ENCODE assay signal across 10 cellular contexts in genomic region chr1:243595527-243596206, GRCh38.
DNase-seq lines count a peak whose midpoint lies in the region; ATAC-seq and TF ChIP-seq lines count a peak whose summit lies in the region.
"Had no signal": no experiment of that assay in that cellular context is flagged by ENCODE, and none has a peak within 500 bp of the region (broad histone marks: within the 10 kb centered on the region; RNA-seq: fewer than 3 reads in every experiment).

No MANE protein-coding gene starts in this region.

- no peaks in the 10 kb centered on the region for H3K9me3 ChIP-seq in CD8-positive, alpha-beta T cell (ENCODE audit: low read length)
- H3K9me3 ChIP-seq in SK-N-SH (no peaks in the 10 kb centered on the region), fibroblast of lung (ENCODE audit: control insufficient read depth, insufficient read depth, low read depth, low read length) (no peaks in the 10 kb centered on the region), suprapubic skin (no peaks in the 10 kb centered on the region)

- CTCF ChIA-PET in CD8-positive, alpha-beta T cell (lab: Charles Lee), result no interaction called here
- CTCF ChIA-PET in SK-N-SH (lab: Yijun Ruan, JAX), result no interaction called here

- H2AFZ ChIP-seq in SK-N-SH (ENCODE audit: low read depth) (no peak overlapping the region), fibroblast of lung (ENCODE audit: low read length) (no peak overlapping the region)

- TF ChIP-seq CTCF in CD8-positive, alpha-beta T cell (IDR thresholded peaks at IDR 0.05), result no peak
- TF ChIP-seq CTCF in SK-N-SH (IDR thresholded peaks at IDR 0.05) (no peak), fibroblast of lung (conservative IDR thresholded peaks at IDR 0.05 in 1 of 2, IDR thresholded peaks at IDR 0.05 in 1 of 2; ENCODE audit: low read depth in 1 of 2, low read length in 2 of 2) (no peak), suprapubic skin (IDR thresholded peaks at IDR 0.05) (no peak)

- H3K4me3 ChIP-seq in CD8-positive, alpha-beta T cell (ENCODE audit: low read depth, low read length), result no peak overlapping the region
- H3K4me3 ChIP-seq in SK-N-SH (ENCODE audit: low read depth in 2 of 2, low read length in 1 of 2), result no peak overlapping the region
- H3K4me3 ChIP-seq in fibroblast of lung (replicated peaks in 1 of 4; ENCODE audit: control extremely low read depth in 1 of 4, insufficient read depth in 1 of 4, low read depth in 3 of 4, low read length in 4 of 4), result no peak overlapping the region
- H3K4me3 ChIP-seq in suprapubic skin, result no peak overlapping the region

- WGBS in SK-N-SH (ENCODE audit: low lambda C conversion rate), result 91% methylated on average over 7 of the region's 7 CpGs
- WGBS in suprapubic skin, result 86% methylated on average over 7 of the region's 7 CpGs

- TF ChIP-seq EP300 in SK-N-SH (IDR thresholded peaks at IDR 0.05; ENCODE audit: borderline replicate concordance in 1 of 2, low read depth in 1 of 2, low read length in 1 of 2) (no peak), suprapubic skin (IDR thresholded peaks at IDR 0.05) (no peak)

- DNase-seq in CD8-positive, alpha-beta T cell, result peak in 1 of 7 experiments; percentile 27
- no peak for DNase-seq in SK-N-SH
- peak; percentile 57 to 76 for DNase-seq in fibroblast of lung (ENCODE audit: low read depth in 2 of 2)
- no peak for DNase-seq in suprapubic skin (ENCODE audit: low spot score in 2 of 2)
- DNase-seq in MV-4-11 (lab: John Stamatoyannopoulos, UW), result no peak
- DNase-seq in NCI-H146 (lab: John Stamatoyannopoulos, UW), result no peak
- DNase-seq in iPS-NIHi11 (ENCODE audit: low spot score), result no peak
- DNase-seq: NCI-H526 had no signal

- H3K36me3 ChIP-seq in CD8-positive, alpha-beta T cell (ENCODE audit: insufficient read depth, low read length), result no peaks in the 10 kb centered on the region
- H3K36me3 ChIP-seq in SK-N-SH (replicated peaks in 1 of 2; ENCODE audit: control insufficient read depth in 1 of 2, insufficient read depth in 2 of 2, low read length in 1 of 2) (peaks cover 2 to 25% of the 10 kb centered on the region in 2 experiments), fibroblast of lung (ENCODE audit: control insufficient read depth, insufficient read depth, low read length) (no peaks in the 10 kb centered on the region), suprapubic skin (no peaks in the 10 kb centered on the region)

- POLR2A ChIA-PET in CD8-positive, alpha-beta T cell (lab: Charles Lee), result no interaction called here
- POLR2A ChIA-PET in SK-N-SH (lab: Yijun Ruan, JAX), result no interaction called here

- no peaks in the 10 kb centered on the region for H4K20me1 ChIP-seq in SK-N-SH (ENCODE audit: insufficient read depth)
- no peaks in the 10 kb centered on the region for H4K20me1 ChIP-seq in fibroblast of lung (ENCODE audit: control insufficient read depth, extremely low read depth, insufficient read depth, low read length)

- H3K27ac Mint-ChIP-seq in CD8-positive, alpha-beta T cell, result peak overlapping the region; percentile 84
- H3K27ac Mint-ChIP-seq: type B pancreatic cell had no signal

- TF ChIP-seq RAD21 in SK-N-SH (IDR thresholded peaks at IDR 0.05; ENCODE audit: low read length), result no peak

- H3K4me1 ChIP-seq in CD8-positive, alpha-beta T cell (ENCODE audit: insufficient read depth, low read length), result peaks cover 13% of the 10 kb centered on the region
- H3K4me1 ChIP-seq in SK-N-SH (ENCODE audit: control insufficient read depth in 1 of 2, insufficient read depth in 2 of 2, low read depth in 1 of 2, low read length in 1 of 2) (peaks cover 7 to 10% of the 10 kb centered on the region in 2 experiments; a peak in 3 of 4 replicates), fibroblast of lung (ENCODE audit: control insufficient read depth, extremely low read depth, insufficient read depth, low read length) (peaks cover 4% of the 10 kb centered on the region), suprapubic skin (no peaks in the 10 kb centered on the region)

- H3K4me2 ChIP-seq in SK-N-SH, result 0 out of 2 replicates have a peak overlapping the region, but pooled peaks have one; percentile 26
- H3K4me2 ChIP-seq in fibroblast of lung (ENCODE audit: extremely low read depth, insufficient read depth, low read length), result no peak overlapping the region

- H3K79me2 ChIP-seq in SK-N-SH (ENCODE audit: insufficient read depth), result peaks cover 12% of the 10 kb centered on the region; the same call in 1 of the 2 replicates
- H3K79me2 ChIP-seq in fibroblast of lung (ENCODE audit: control insufficient read depth, insufficient read depth, low read length), result no peaks in the 10 kb centered on the region

- no peak overlapping the region for H3K27ac ChIP-seq in CD8-positive, alpha-beta T cell (ENCODE audit: low read depth, low read length)
- H3K27ac ChIP-seq in SK-N-SH (ENCODE audit: low read depth in 2 of 2, low read length in 1 of 2), result peak overlapping the region; percentile 43 to 89; a peak in 3 of 4 replicates
- peak overlapping the region; percentile 66 for H3K27ac ChIP-seq in fibroblast of lung (ENCODE audit: insufficient read depth, low read length)
- H3K27ac ChIP-seq in suprapubic skin, result no peak overlapping the region

- peak overlapping the region; percentile 23; the same call in 1 of the 2 replicates for H3K9ac ChIP-seq in SK-N-SH
- no peak overlapping the region for H3K9ac ChIP-seq in fibroblast of lung (ENCODE audit: insufficient read depth, low read length)

- H3K9me3 Mint-ChIP-seq in CD8-positive, alpha-beta T cell, result peaks cover 4% of the 10 kb centered on the region
- H3K9me3 Mint-ChIP-seq: type B pancreatic cell had no signal

- H3K4me3 Mint-ChIP-seq in CD8-positive, alpha-beta T cell, result peak overlapping the region; percentile 30
- H3K4me3 Mint-ChIP-seq: type B pancreatic cell had no signal

- peaks cover 39% of the 10 kb centered on the region for H3K4me1 Mint-ChIP-seq in CD8-positive, alpha-beta T cell (ENCODE audit: low read depth)

- intact Hi-C loops in CD8-positive, alpha-beta T cell (cut with DNase I, micrococcal nuclease), result loop anchor here in 1 of 2 experiments (10.0 kb wide), 1 partner anchor 59 kb away; no protein-coding TSS in a partner anchor

- no peaks in the 10 kb centered on the region for H3K9me2 ChIP-seq in SK-N-SH

- no peaks in the 10 kb centered on the region for H3K27me3 Mint-ChIP-seq in CD8-positive, alpha-beta T cell (ENCODE audit: low read depth)
- H3K27me3 Mint-ChIP-seq: type B pancreatic cell had no signal

- H3K36me3 Mint-ChIP-seq in CD8-positive, alpha-beta T cell, result peaks cover 30% of the 10 kb centered on the region
- H3K36me3 Mint-ChIP-seq: type B pancreatic cell had no signal

- peaks cover 43% of the 10 kb centered on the region for H3F3A ChIP-seq in SK-N-SH (replicated peaks; ENCODE audit: insufficient read depth)

- TF ChIP-seq POLR2A in suprapubic skin (IDR thresholded peaks at IDR 0.05), result no peak

- H3K27me3 ChIP-seq in CD8-positive, alpha-beta T cell (ENCODE audit: insufficient read depth, low read length), result no peaks in the 10 kb centered on the region
- no peaks in the 10 kb centered on the region for H3K27me3 ChIP-seq in SK-N-SH (ENCODE audit: insufficient read depth)
- H3K27me3 ChIP-seq in fibroblast of lung (ENCODE audit: control insufficient read depth, insufficient read depth, low read length), result no peaks in the 10 kb centered on the region
- H3K27me3 ChIP-seq in suprapubic skin, result no peaks in the 10 kb centered on the region

- ATAC-seq in CD8-positive, alpha-beta T cell, result peak; percentile 49
- ATAC-seq in GM21737 (IDR thresholded peaks at IDR 0.05; ENCODE audit: unreplicated experiment), result peak; percentile 15

TF ChIP-seq in SK-N-SH, 30 proteins besides CTCF, POLR2A, EP300 and RAD21:
- TF ChIP-seq ZBTB33 (IDR thresholded peaks at IDR 0.05; ENCODE audit: borderline replicate concordance, low read depth), result no peak
- TF ChIP-seq MAX (IDR thresholded peaks at IDR 0.05; ENCODE audit: low read depth), result no peak
- TF ChIP-seq SIN3A (IDR thresholded peaks at IDR 0.05; ENCODE audit: borderline replicate concordance, low read depth, low read length), result no peak
- no peak for TF ChIP-seq NRF1 (IDR thresholded peaks at IDR 0.05; ENCODE audit: low read depth, low read length)
- TF ChIP-seq TAF1 (IDR thresholded peaks at IDR 0.05; ENCODE audit: borderline replicate concordance, low read depth, low read length), result no peak
- TF ChIP-seq USF1 (IDR thresholded peaks at IDR 0.05; ENCODE audit: borderline replicate concordance, low read depth), result no peak
- TF ChIP-seq MXI1 (IDR thresholded peaks at IDR 0.05; ENCODE audit: low read depth, low read length), result no peak
- TF ChIP-seq GABPA (IDR thresholded peaks at IDR 0.05; ENCODE audit: low read depth), result no peak

Comparison
In these comparisons a context has a peak if more than half of its experiments do, and no peak if none do; other contexts are left out.
1. DNase-seq: peak in fibroblast of lung (2 of 2); none in SK-N-SH (single experiment), suprapubic skin (0 of 2), MV-4-11 (single experiment), NCI-H146 (single experiment) and iPS-NIHi11 (single experiment).
2. H3K27ac ChIP-seq: peak in SK-N-SH (2 of 2) and fibroblast of lung (single experiment); none in CD8-positive, alpha-beta T cell (single experiment) and suprapubic skin (single experiment).